Comparison of ENCODE assay signal across 8 cellular contexts in genomic region chr3:142595581-142595950, GRCh38. TPM values are rescaled to one million over a fixed set of nuclear protein-coding genes. Genes with fewer than 3 reads are reported as not detected.
DNase-seq lines count a peak whose midpoint lies in the region; ATAC-seq, FAIRE-seq and TF ChIP-seq lines count a peak whose summit lies in the region.

No MANE protein-coding gene starts in this region.

- TF ChIP-seq POLR2A in K562 (conservative IDR thresholded peaks at IDR 0.05) (no peak), testis (IDR thresholded peaks at IDR 0.05) (no peak)

- H3K4me3 Mint-ChIP-seq in CD4-positive, alpha-beta memory T cell: peak overlapping the region; percentile 97 to 99 (median 98)

- no peak for TF ChIP-seq EP300 in K562 (IDR thresholded peaks at IDR 0.05; ENCODE audit: low read length)

- H3K9me3 Mint-ChIP-seq in CD4-positive, alpha-beta memory T cell: no peaks in the 10 kb centered on the region

- in situ Hi-C loops in K562 (cut with MboI): loop anchor here (10.0 kb wide), 1 partner anchor 229 kb away; no protein-coding TSS in a partner anchor

- TSS peak; percentile 97 for BruUV-seq in K562 (replicated peaks; lab: Mats Ljungman, UMichigan)

- TF ChIP-seq CTCF in KMS-11 (conservative IDR thresholded peaks at IDR 0.05; ENCODE audit: low read depth, low read length) (no peak), K562 (IDR thresholded peaks at IDR 0.05 in 2 of 3, conservative IDR thresholded peaks at IDR 0.05 in 1 of 3; ENCODE audit: insufficient read depth in 2 of 3, low read depth in 1 of 3, low read length in 3 of 3) (no peak; a peak in 1 of 6 replicates), testis (IDR thresholded peaks at IDR 0.05) (no peak)

- H3K9me3 ChIP-seq in CD4-positive, alpha-beta memory T cell (ENCODE audit: control insufficient read depth in 1 of 2, low read length in 2 of 2): no peaks in the 10 kb centered on the region
- no peaks in the 10 kb centered on the region for H3K9me3 ChIP-seq in K562 (replicated peaks; ENCODE audit: control insufficient read depth, insufficient read depth, low read depth, low read length)
- no peaks in the 10 kb centered on the region for H3K9me3 ChIP-seq in testis

- peaks cover 7 to 22% (median 15%) of the 10 kb centered on the region in 4 donors for H3K4me1 Mint-ChIP-seq in CD4-positive, alpha-beta memory T cell

- H3K4me1 ChIP-seq in CD4-positive, alpha-beta memory T cell (ENCODE audit: insufficient read depth, low read length): peaks cover 15% of the 10 kb centered on the region
- H3K4me1 ChIP-seq in KMS-11 (ENCODE audit: low read depth, poor library complexity, severe bottlenecking) (peaks cover 7% of the 10 kb centered on the region), K562 (replicated peaks in 1 of 2; ENCODE audit: control insufficient read depth in 2 of 2, insufficient read depth in 2 of 2, low read length in 2 of 2) (peaks cover 0 to 14% of the 10 kb centered on the region in 2 experiments; a peak in 3 of 5 replicates), testis (peaks cover 3% of the 10 kb centered on the region)

- H3K27me3 ChIP-seq in CD4-positive, alpha-beta memory T cell (ENCODE audit: insufficient read depth, low read length): no peaks in the 10 kb centered on the region
- H3K27me3 ChIP-seq in KMS-11 (ENCODE audit: insufficient read depth, low read depth): no peaks in the 10 kb centered on the region
- no peaks in the 10 kb centered on the region for H3K27me3 ChIP-seq in K562 (ENCODE audit: control insufficient read depth in 2 of 2, insufficient read depth in 2 of 2, low read length in 2 of 2)
- no peaks in the 10 kb centered on the region for H3K27me3 ChIP-seq in testis

- H3K4me2 ChIP-seq in KMS-11: peak overlapping the region; percentile 82
- H3K4me2 ChIP-seq in K562 (ENCODE audit: insufficient read depth, low read length): peak overlapping the region; percentile 84

- ATAC-seq in K562: no peak
- no peak for ATAC-seq in GM18511 (IDR thresholded peaks at IDR 0.05; ENCODE audit: unreplicated experiment)
- no peak for ATAC-seq in HG03039 (IDR thresholded peaks at IDR 0.05; ENCODE audit: unreplicated experiment)

- H3K27ac ChIP-seq in CD4-positive, alpha-beta memory T cell (ENCODE audit: low read depth, low read length): peak overlapping the region; percentile 36
- H3K27ac ChIP-seq in KMS-11 (no peak overlapping the region), K562 (ENCODE audit: extremely low read depth, low read depth, low read length) (peak overlapping the region; percentile 62), testis (no peak overlapping the region)

- no peaks in the 10 kb centered on the region for H3K36me3 ChIP-seq in CD4-positive, alpha-beta memory T cell (ENCODE audit: insufficient read depth, low read length)
- H3K36me3 ChIP-seq in KMS-11 (ENCODE audit: insufficient read depth) (no peaks in the 10 kb centered on the region), K562 (ENCODE audit: control insufficient read depth, insufficient read depth, low read length) (no peaks in the 10 kb centered on the region), testis (ENCODE audit: low read depth, missing control alignments) (no peaks in the 10 kb centered on the region)

- CTCF ChIA-PET in CD4-positive, alpha-beta memory T cell (lab: Charles Lee; ENCODE audit: partially characterized antibody): interaction anchor here (0.8 to 1.1 kb wide), 2 partner anchors 16 to 407 kb away, joined by 3 read pairs; no protein-coding TSS in a partner anchor
- CTCF ChIA-PET in K562 (lab: Yijun Ruan, JAX; ENCODE audit: low intra/inter-chr PET ratio): interaction anchor here (0.9 kb wide), 1 partner anchor 9 kb away, joined by 4 read pairs; no protein-coding TSS in a partner anchor

- H2AFZ ChIP-seq in KMS-11 (ENCODE audit: low read depth): peak overlapping the region; percentile 97
- H2AFZ ChIP-seq in K562 (ENCODE audit: low read depth, low read length): peak overlapping the region; percentile 97

- H3K9ac ChIP-seq in KMS-11 (peak overlapping the region; percentile 48), K562 (ENCODE audit: insufficient read depth in 1 of 2, low read depth in 2 of 2, low read length in 2 of 2) (peak overlapping the region; percentile 63 to 94; a peak in 3 of 4 replicates)

- no peaks in the 10 kb centered on the region for H4K20me1 ChIP-seq in KMS-11 (ENCODE audit: insufficient read depth)
- H4K20me1 ChIP-seq in K562 (replicated peaks; ENCODE audit: control insufficient read depth, insufficient read depth, low read length): no peaks in the 10 kb centered on the region

- no peak for TF ChIP-seq RAD21 in K562 (CRISPR knock-in tag; conservative IDR thresholded peaks at IDR 0.05 in 1 of 2, IDR thresholded peaks at IDR 0.05 in 1 of 2)

- no peak for DNase-seq in CD4-positive, alpha-beta memory T cell
- DNase-seq in K562 (ENCODE audit: extremely low read depth in 1 of 4, low spot score in 3 of 4): peak in 2 of 4 experiments; percentile 13 to 26
- DNase-seq in kidney glomerular epithelial cell (lab: John Stamatoyannopoulos, UW): peak; percentile 93
- DNase-seq in testis: no peak
- no peak for DNase-seq in iPS-NIHi7 (ENCODE audit: extremely low spot score)

- POLR2A ChIA-PET in CD4-positive, alpha-beta memory T cell (lab: Charles Lee; ENCODE audit: partially characterized antibody): interaction anchor here (0.6 to 3.5 kb wide), 5 partner anchors 14 to 406 kb away, joined by 4 to 39 read pairs (median 8); partner anchors contain the start of genes ATR, TRPC1, U2SURP and XRN1
- POLR2A ChIA-PET in K562 (lab: Yijun Ruan, JAX): interaction anchor here (3.1 kb wide), 1 partner anchor 129 kb away, joined by 11 read pairs; the partner anchor contains the start of gene TRPC1

- H3K79me2 ChIP-seq in KMS-11 (ENCODE audit: insufficient read depth, low read depth) (no peaks in the 10 kb centered on the region), K562 (ENCODE audit: control insufficient read depth, insufficient read depth, low read length) (peaks cover 27% of the 10 kb centered on the region)

- H3K4me3 ChIP-seq in CD4-positive, alpha-beta memory T cell (ENCODE audit: low read length in 2 of 2): peak overlapping the region; percentile 91 to 93
- H3K4me3 ChIP-seq in KMS-11 (IDR thresholded peaks at IDR 0.05; ENCODE audit: insufficient read depth, low read depth, low read length) (peak overlapping the region; percentile 99), K562 (peak overlapping the region; percentile 72), testis (peak overlapping the region; percentile 61 to 67)

- WGBS in K562 (ENCODE audit: insufficient coverage, low coverage, missing lambda C conversion rate): 17% methylated on average over 7 of the region's 7 CpGs
- 9 to 12% methylated on average over 7 of the region's 7 CpGs for WGBS in testis, 2 donors

- H3K27me3 Mint-ChIP-seq in CD4-positive, alpha-beta memory T cell: peaks cover 1 to 2% of the 10 kb centered on the region in 2 donors

- intact Hi-C loops in CD4-positive, alpha-beta memory T cell (cut with micrococcal nuclease): loop anchor here (5.0 kb wide), 1 partner anchor 1377 kb away; the partner anchor contains the start of gene DIPK2A
- intact Hi-C loops in K562 (cut with micrococcal nuclease) (loop anchor here (5.0 kb wide), 1 partner anchor 132 kb away; no protein-coding TSS in a partner anchor), testis (cut with DNase I; ENCODE audit: low total_unique reads) (loop anchor here (10.0 kb wide), 1 partner anchor 399 kb away; no protein-coding TSS in a partner anchor)

- H3K27ac Mint-ChIP-seq in CD4-positive, alpha-beta memory T cell: peak overlapping the region; percentile 65 to 97 (median 96)

- H3K36me3 Mint-ChIP-seq in CD4-positive, alpha-beta memory T cell: peaks cover 0 to 4% of the 10 kb centered on the region in 2 donors

- no peaks in the 10 kb centered on the region for H3K9me1 ChIP-seq in K562 (ENCODE audit: control insufficient read depth, insufficient read depth, low read length)

- FAIRE-seq in K562 (lab: Jason Lieb, UNC): no peak

RNA-seq across cellular contexts. Expression of gene PLS1, which starts 0.6 kb away (rescaled TPM):
- total RNA-seq in CD4-positive, alpha-beta memory T cell: 1 to 10 TPM; 2.7 to 3.1 TPM
- 1 to 10 TPM; 5.0 to 6.2 TPM for polyA plus RNA-seq in CD4-positive, alpha-beta memory T cell
- 6.6 and 24.4 TPM in 2 replicates for total RNA-seq in K562 (2011; cell fraction: chromatin; rRNA removed; ENCODE audit: low replicate concordance)
- total RNA-seq in K562 (2011; cell fraction: nucleolus; rRNA removed): 1.8 and 2.2 TPM in 2 replicates
- total RNA-seq in K562 (2011; cell fraction: nucleoplasm; rRNA removed): 10.0 and 11.6 TPM in 2 replicates
- total RNA-seq in K562 (2014; rRNA removed) (7.8 and 9.5 TPM in 2 replicates), K562 (2014; rRNA removed; fragmentation: Illumina TruSeq; extraction: Trizol) (16.2 and 17.8 TPM in 2 replicates), K562 (2015; rRNA removed; fragmentation: Illumina TruSeq; extraction: Trizol) (11.9 and 13.7 TPM in 2 replicates), K562 (2021) (9.0 and 11.5 TPM in 2 replicates), testis (10 to 100 TPM in 1 of 2 donors, 1 to 10 TPM in 1; 5.1 to 10.6 TPM)
- polyA plus RNA-seq in K562 (2011; rRNA removed) (10.8 and 20.1 TPM in 2 replicates), K562 (2014; fragmentation: Illumina TruSeq; extraction: Trizol) (9.9 and 13.0 TPM in 2 replicates), K562 (2014; fragmentation: Nextera tagmentation; extraction: Ambion mirVana) (10 to 100 TPM; 10.6 to 21.3 TPM), K562 (2014; rRNA removed) (6.1 and 11.0 TPM in 2 replicates), testis (ENCODE audit: insufficient read depth, low read depth, low replicate concordance) (10.8 TPM)
- polyA plus RNA-seq in K562 (2011; cell fraction: cytosol; rRNA removed): 3.5 and 6.8 TPM in 2 replicates
- polyA plus RNA-seq in K562 (2011; cell fraction: nucleus; rRNA removed): 4.2 and 4.5 TPM in 2 replicates
- 6.4 and 7.2 TPM in 2 replicates for polyA plus RNA-seq in K562 (2012)
- 23.9 and 26.7 TPM in 2 replicates for polyA minus RNA-seq in K562 (2011; rRNA and poly(A)+ RNA removed)
- 6.5 and 10.6 TPM in 2 replicates for polyA minus RNA-seq in K562 (2011; cell fraction: cytosol; rRNA and poly(A)+ RNA removed)
- 5.5 and 10.4 TPM in 2 replicates for polyA minus RNA-seq in K562 (2011; cell fraction: nucleus; rRNA and poly(A)+ RNA removed)

RNA-seq across cellular contexts. Expression of gene ATR, which starts 17.0 kb away (rescaled TPM):
- total RNA-seq in CD4-positive, alpha-beta memory T cell: 10 to 100 TPM; 42.3 to 45.6 TPM
- 10 to 100 TPM in 1 of 2 donors, 1 to 10 TPM in 1; 4.3 to 12.3 TPM for polyA plus RNA-seq in CD4-positive, alpha-beta memory T cell
- 37.1 and 152 TPM in 2 replicates for total RNA-seq in K562 (2011; cell fraction: chromatin; rRNA removed; ENCODE audit: low replicate concordance)
- total RNA-seq in K562 (2011; cell fraction: nucleolus; rRNA removed): 15.7 and 24.5 TPM in 2 replicates
- 41.6 and 44.8 TPM in 2 replicates for total RNA-seq in K562 (2011; cell fraction: nucleoplasm; rRNA removed)
- total RNA-seq in K562 (2014; rRNA removed) (20.7 and 23.2 TPM in 2 replicates), K562 (2014; rRNA removed; fragmentation: Illumina TruSeq; extraction: Trizol) (37.4 and 41.5 TPM in 2 replicates), K562 (2015; rRNA removed; fragmentation: Illumina TruSeq; extraction: Trizol) (37.0 and 37.8 TPM in 2 replicates), K562 (2021) (27.2 and 28.9 TPM in 2 replicates), testis (10 to 100 TPM; 34.9 to 42.8 TPM)
- polyA plus RNA-seq in K562 (2011; rRNA removed) (22.9 and 33.6 TPM in 2 replicates), K562 (2014; fragmentation: Illumina TruSeq; extraction: Trizol) (16.8 and 21.9 TPM in 2 replicates), K562 (2014; fragmentation: Nextera tagmentation; extraction: Ambion mirVana) (10 to 100 TPM; 19.8 to 20.3 TPM), K562 (2014; rRNA removed) (18.0 and 21.4 TPM in 2 replicates), testis (ENCODE audit: insufficient read depth, low read depth, low replicate concordance) (21.8 TPM)
- polyA plus RNA-seq in K562 (2011; cell fraction: cytosol; rRNA removed): 4.5 and 8.3 TPM in 2 replicates
- polyA plus RNA-seq in K562 (2011; cell fraction: nucleus; rRNA removed): 30.9 and 39.1 TPM in 2 replicates
- 14.8 and 17.1 TPM in 2 replicates for polyA plus RNA-seq in K562 (2012)
- polyA minus RNA-seq in K562 (2011; rRNA and poly(A)+ RNA removed): 66.9 and 67.3 TPM in 2 replicates
- polyA minus RNA-seq in K562 (2011; cell fraction: cytosol; rRNA and poly(A)+ RNA removed): 18.6 and 25.4 TPM in 2 replicates
- polyA minus RNA-seq in K562 (2011; cell fraction: nucleus; rRNA and poly(A)+ RNA removed): 40.7 and 69.0 TPM in 2 replicates

Comparison
In these comparisons a context has a peak if more than half of its experiments do, and no peak if none do; other contexts are left out.
1. H3K27ac ChIP-seq: peak in CD4-positive, alpha-beta memory T cell (single experiment) and K562 (single experiment); none in KMS-11 (single experiment) and testis (0 of 2).
2. Peak in every context shown above with its lines, with median percentiles within 50 percentile points of each other: H3K4me3 ChIP-seq.